ENCODE assay signal across 24 cellular contexts in genomic region chr19:28424662-28425430, GRCh38.
A peak's percentile ranks its signal among the peaks of the same experiment; 100 is the strongest.
DNase-seq lines count a peak whose midpoint lies in the region; ATAC-seq, FAIRE-seq and TF ChIP-seq lines count a peak whose summit lies in the region.
"Had no signal": no experiment of that assay in that cellular context is flagged by ENCODE, and none has a peak within 500 bp of the region (broad histone marks: within the 10 kb centered on the region; RNA-seq: fewer than 3 reads in every experiment).

No MANE protein-coding gene starts in this region.

- no peak for TF ChIP-seq RAD21 in A549 (conservative IDR thresholded peaks at IDR 0.05 in 1 of 2, IDR thresholded peaks at IDR 0.05 in 1 of 2)

- H3K27ac ChIP-seq in A549 (no peak overlapping the region), HEK293 (ENCODE audit: extremely low read depth, low read depth, low read length) (peak overlapping the region; percentile 84), WERI-Rb-1 (no peak overlapping the region)
- H3K27ac ChIP-seq: C4-2B, foreskin keratinocyte, ovary, suprapubic skin, vagina, VCaP had no signal

- CTCF ChIA-PET in A549 (lab: Yijun Ruan, JAX) = interaction anchor here (1.3 kb wide), 1 partner anchor 10 kb away, joined by 5 read pairs; no protein-coding TSS in a partner anchor
- CTCF ChIA-PET in HEK293 (lab: Yijun Ruan, JAX) = interaction anchor here (0.7 to 2.0 kb wide), 11 partner anchors 10 to 836 kb away, joined by 3 to 7 read pairs (median 3); no protein-coding TSS in a partner anchor

- 9% methylated on average over 9 of the region's 9 CpGs for WGBS in A549 (ENCODE audit: missing lambda C conversion rate)

- ATAC-seq in A549 = no peak
- ATAC-seq in omental fat pad (ENCODE audit: low FRiP score) = no peak
- ATAC-seq in GM21423 (IDR thresholded peaks at IDR 0.05; ENCODE audit: unreplicated experiment) = no peak
- ATAC-seq in GM18909 (IDR thresholded peaks at IDR 0.05; ENCODE audit: poor library complexity, unreplicated experiment) = no peak
- ATAC-seq: foreskin keratinocyte, sciatic nerve had no signal

- H3K27me3 ChIP-seq in WERI-Rb-1 (ENCODE audit: insufficient read depth, low read depth, severe bottlenecking) = no peaks in the 10 kb centered on the region
- H3K27me3 ChIP-seq: foreskin keratinocyte, ovary, vagina had no signal

- TF ChIP-seq CTCF in A549 (IDR thresholded peaks at IDR 0.05) (no peak), HEK293 (tag by site-specific recombination; IDR thresholded peaks at IDR 0.05) (no peak), WERI-Rb-1 (IDR thresholded peaks at IDR 0.05; ENCODE audit: low read depth, low read length) (no peak), omental fat pad (IDR thresholded peaks at IDR 0.05) (no peak)

- no peaks in the 10 kb centered on the region for H3K4me1 ChIP-seq in A549
- peaks cover 58% of the 10 kb centered on the region for H3K4me1 ChIP-seq in HEK293 (ENCODE audit: control insufficient read depth, insufficient read depth, low read length)
- H3K4me1 ChIP-seq: foreskin keratinocyte, suprapubic skin, vagina had no signal

- H3K4me3 ChIP-seq in A549 (no peak overlapping the region), HEK293 (ENCODE audit: low read depth, low read length) (no peak overlapping the region), WERI-Rb-1 (ENCODE audit: low read depth, low read length) (peak overlapping the region; percentile 6; the same call in 1 of the 2 replicates)
- H3K4me3 ChIP-seq: lung, ovary, suprapubic skin, vagina had no signal

- POLR2A ChIA-PET in A549 (lab: Yijun Ruan, JAX) = no interaction called here
- POLR2A ChIA-PET in HEK293 (lab: Yijun Ruan, JAX) = interaction anchor here (0.7 to 1.3 kb wide), 3 partner anchors 26 to 209 kb away, joined by 3 read pairs; no protein-coding TSS in a partner anchor

- no peak for TF ChIP-seq POLR2A in A549 (IDR thresholded peaks at IDR 0.05; ENCODE audit: low read length)

- peak; percentile 86 for FAIRE-seq in A549 (lab: Jason Lieb, UNC)

- no peak for TF ChIP-seq EP300 in A549 (IDR thresholded peaks at IDR 0.05)

- no peaks in the 10 kb centered on the region; a peak in 1 of 3 replicates for H3K36me3 ChIP-seq in HEK293 (ENCODE audit: control insufficient read depth in 2 of 2, insufficient read depth in 1 of 2, low read length in 2 of 2)
- H3K36me3 ChIP-seq in WERI-Rb-1 = no peaks in the 10 kb centered on the region
- H3K36me3 ChIP-seq: ovary, suprapubic skin, vagina had no signal

- H3K4me2 ChIP-seq in A549 = no peak overlapping the region

- DNase-seq in A549 (ENCODE audit: low read depth in 1 of 2, low spot score in 1 of 2) (no peak), WERI-Rb-1 (no peak), left kidney (ENCODE audit: low read depth, low spot score) (peak; percentile 83), omental fat pad (ENCODE audit: low spot score) (no peak), DMS79 (lab: John Stamatoyannopoulos, UW) (no peak)
- DNase-seq: activated gamma-delta T cell treated with Interleukin-2 at 50 U/mL for 16 hours, DMS153, hypothalamus, IMR-90, islet precursor cell, NCI-H1417 treated with DMSO at 0.1 percent for 48 hours, NCI-H69, ovary, SHP77 had no signal

- peaks cover 11% of the 10 kb centered on the region; the same call in 1 of the 3 replicates for H3K9me3 ChIP-seq in A549
- peaks cover 3% of the 10 kb centered on the region; the same call in 1 of the 2 replicates for H3K9me3 ChIP-seq in HEK293 (ENCODE audit: control insufficient read depth, insufficient read depth, low read depth, low read length)
- H3K9me3 ChIP-seq in WERI-Rb-1 (ENCODE audit: severe bottlenecking) = no peaks in the 10 kb centered on the region
- H3K9me3 ChIP-seq: ovary, suprapubic skin, vagina had no signal

TF ChIP-seq in A549, 52 proteins besides CTCF, POLR2A, EP300 and RAD21:
- no peak for TF ChIP-seq RNF2 (IDR thresholded peaks at IDR 0.05; ENCODE audit: borderline replicate concordance, low read depth)
- TF ChIP-seq HEYL (CRISPR knock-in tag; IDR thresholded peaks at IDR 0.05) = no peak
- no peak for TF ChIP-seq TP53 (CRISPR knock-in tag; IDR thresholded peaks at IDR 0.05)
- TF ChIP-seq GATA3 (IDR thresholded peaks at IDR 0.05; ENCODE audit: borderline replicate concordance) = no peak
- TF ChIP-seq POLR2AphosphoS2 (conservative IDR thresholded peaks at IDR 0.05; ENCODE audit: low read length) = no peak
- TF ChIP-seq FOSB (CRISPR knock-in tag; IDR thresholded peaks at IDR 0.05) = no peak
- no peak for TF ChIP-seq BCL3 (IDR thresholded peaks at IDR 0.05)
- TF ChIP-seq, protein P1, sequence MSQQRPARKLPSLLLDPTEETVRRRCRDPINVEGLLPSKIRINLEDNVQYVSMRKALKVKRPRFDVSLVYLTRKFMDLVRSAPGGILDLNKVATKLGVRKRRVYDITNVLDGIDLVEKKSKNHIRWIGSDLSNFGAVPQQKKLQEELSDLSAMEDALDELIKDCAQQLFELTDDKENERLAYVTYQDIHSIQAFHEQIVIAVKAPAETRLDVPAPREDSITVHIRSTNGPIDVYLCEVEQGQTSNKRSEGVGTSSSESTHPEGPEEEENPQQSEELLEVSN (IDR thresholded peaks at IDR 0.05; ENCODE audit: borderline replicate concordance, low read depth) = no peak
- TF ChIP-seq, protein P2, sequence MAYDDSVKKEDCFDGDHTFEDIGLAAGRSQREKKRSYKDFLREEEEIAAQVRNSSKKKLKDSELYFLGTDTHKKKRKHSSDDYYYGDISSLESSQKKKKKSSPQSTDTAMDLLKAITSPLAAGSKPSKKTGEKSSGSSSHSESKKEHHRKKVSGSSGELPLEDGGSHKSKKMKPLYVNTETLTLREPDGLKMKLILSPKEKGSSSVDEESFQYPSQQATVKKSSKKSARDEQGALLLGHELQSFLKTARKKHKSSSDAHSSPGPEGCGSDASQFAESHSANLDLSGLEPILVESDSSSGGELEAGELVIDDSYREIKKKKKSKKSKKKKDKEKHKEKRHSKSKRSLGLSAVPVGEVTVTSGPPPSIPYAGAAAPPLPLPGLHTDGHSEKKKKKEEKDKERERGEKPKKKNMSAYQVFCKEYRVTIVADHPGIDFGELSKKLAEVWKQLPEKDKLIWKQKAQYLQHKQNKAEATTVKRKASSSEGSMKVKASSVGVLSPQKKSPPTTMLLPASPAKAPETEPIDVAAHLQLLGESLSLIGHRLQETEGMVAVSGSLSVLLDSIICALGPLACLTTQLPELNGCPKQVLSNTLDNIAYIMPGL (CRISPR knock-in tag; IDR thresholded peaks at IDR 0.05; ENCODE audit: borderline replicate concordance) = no peak
TF ChIP-seq in A549: peak in this region for 0.

TF ChIP-seq in HEK293, 187 proteins besides CTCF, POLR2A, EP300 and RAD21 (continues in another document):
- no peak for TF ChIP-seq ZNF792 (tag by site-specific recombination; IDR thresholded peaks at IDR 0.05)
- TF ChIP-seq ZNF423 (tag by site-specific recombination; IDR thresholded peaks at IDR 0.05) = no peak
- TF ChIP-seq ZFP37 (tag by site-specific recombination; IDR thresholded peaks at IDR 0.05) = no peak
- TF ChIP-seq ZNF544 (tag by site-specific recombination; IDR thresholded peaks at IDR 0.05) = no peak
- no peak for TF ChIP-seq ZSCAN5A (tag by site-specific recombination; IDR thresholded peaks at IDR 0.05)
- peak; percentile 81 for TF ChIP-seq OSR2 (tag by site-specific recombination; IDR thresholded peaks at IDR 0.05)
- TF ChIP-seq, protein P3, sequence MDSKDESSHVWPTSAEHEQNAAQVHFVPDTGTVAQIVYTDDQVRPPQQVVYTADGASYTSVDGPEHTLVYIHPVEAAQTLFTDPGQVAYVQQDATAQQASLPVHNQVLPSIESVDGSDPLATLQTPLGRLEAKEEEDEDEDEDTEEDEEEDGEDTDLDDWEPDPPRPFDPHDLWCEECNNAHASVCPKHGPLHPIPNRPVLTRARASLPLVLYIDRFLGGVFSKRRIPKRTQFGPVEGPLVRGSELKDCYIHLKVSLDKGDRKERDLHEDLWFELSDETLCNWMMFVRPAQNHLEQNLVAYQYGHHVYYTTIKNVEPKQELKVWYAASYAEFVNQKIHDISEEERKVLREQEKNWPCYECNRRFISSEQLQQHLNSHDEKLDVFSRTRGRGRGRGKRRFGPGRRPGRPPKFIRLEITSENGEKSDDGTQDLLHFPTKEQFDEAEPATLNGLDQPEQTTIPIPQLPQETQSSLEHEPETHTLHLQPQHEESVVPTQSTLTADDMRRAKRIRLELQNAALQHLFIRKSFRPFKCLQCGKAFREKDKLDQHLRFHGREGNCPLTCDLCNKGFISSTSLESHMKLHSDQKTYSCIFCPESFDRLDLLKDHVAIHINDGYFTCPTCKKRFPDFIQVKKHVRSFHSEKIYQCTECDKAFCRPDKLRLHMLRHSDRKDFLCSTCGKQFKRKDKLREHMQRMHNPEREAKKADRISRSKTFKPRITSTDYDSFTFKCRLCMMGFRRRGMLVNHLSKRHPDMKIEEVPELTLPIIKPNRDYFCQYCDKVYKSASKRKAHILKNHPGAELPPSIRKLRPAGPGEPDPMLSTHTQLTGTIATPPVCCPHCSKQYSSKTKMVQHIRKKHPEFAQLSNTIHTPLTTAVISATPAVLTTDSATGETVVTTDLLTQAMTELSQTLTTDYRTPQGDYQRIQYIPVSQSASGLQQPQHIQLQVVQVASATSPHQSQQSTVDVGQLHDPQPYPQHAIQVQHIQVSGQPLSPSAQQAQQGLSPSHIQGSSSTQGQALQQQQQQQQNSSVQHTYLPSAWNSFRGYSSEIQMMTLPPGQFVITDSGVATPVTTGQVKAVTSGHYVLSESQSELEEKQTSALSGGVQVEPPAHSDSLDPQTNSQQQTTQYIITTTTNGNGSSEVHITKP (tag by site-specific recombination; IDR thresholded peaks at IDR 0.05) = peak; percentile 96
